26 cellular contexts compared by ENCODE assay signal in genomic region chr17:44602390-44602789, GRCh38. TPM values are rescaled to one million over a fixed set of nuclear protein-coding genes. Genes with fewer than 3 reads are reported as not detected.
DNase-seq lines count a peak whose midpoint lies in the region; ATAC-seq and TF ChIP-seq lines count a peak whose summit lies in the region.
"Had no signal": no experiment of that assay in that cellular context is flagged by ENCODE, and none has a peak within 500 bp of the region (broad histone marks: within the 10 kb centered on the region; RNA-seq: fewer than 3 reads in every experiment).

No MANE protein-coding gene starts in this region.

- H3K4me3 Mint-ChIP-seq in glutamatergic neuron (ENCODE audit: unreplicated experiment): peak overlapping the region; percentile 18
- H3K4me3 Mint-ChIP-seq: CD8-positive, alpha-beta T cell; dendritic cell treated with granulocyte-macrophage colony-stimulating factor and Interleukin-4, amounts not matched to agents 40 ng/mL and 50 ng/mL, for 4 days; HFFc6; stimulated activated naive B cell treated with anti-CD40 and anti-IgM and Interleukin-4, amounts not matched to agents 10 μg/mL and 1 μg/mL and 100 μg/mL, for 72 hours had no signal

- no peaks in the 10 kb centered on the region for H3K4me1 Mint-ChIP-seq in glutamatergic neuron (ENCODE audit: low read depth, unreplicated experiment)
- H3K4me1 Mint-ChIP-seq: stimulated activated naive B cell treated with anti-CD40 and anti-IgM and Interleukin-4, amounts not matched to agents 10 μg/mL and 1 μg/mL and 100 μg/mL, for 72 hours had no signal

- no peak overlapping the region for H3K27ac Mint-ChIP-seq in glutamatergic neuron (ENCODE audit: unreplicated experiment)
- H3K27ac Mint-ChIP-seq: CD8-positive, alpha-beta T cell; dendritic cell treated with granulocyte-macrophage colony-stimulating factor and Interleukin-4, amounts not matched to agents 40 ng/mL and 50 ng/mL, for 4 days; HFFc6; stimulated activated naive B cell treated with anti-CD40 and anti-IgM and Interleukin-4, amounts not matched to agents 10 μg/mL and 1 μg/mL and 100 μg/mL, for 72 hours had no signal

- peaks cover 7% of the 10 kb centered on the region for H3K27me3 Mint-ChIP-seq in glutamatergic neuron (ENCODE audit: unreplicated experiment)

- DNase-seq in DMS53 (lab: John Stamatoyannopoulos, UW) (peak; percentile 26), DMS53 treated with DMSO at 0.1 percent for 48 hours (lab: John Stamatoyannopoulos, UW; ENCODE audit: unreplicated experiment) (no peak), cardiac muscle cell (ENCODE audit: low read depth in 1 of 2, low spot score in 1 of 2) (no peak), Right ventricle myocardium superior (no peak), glutamatergic neuron (no peak), activated T-cell treated with anti-CD3 and anti-CD28 coated beads for 4 hours (no peak), ascending aorta (ENCODE audit: low spot score in 2 of 2) (no peak)
- DNase-seq: activated CD4-positive, alpha-beta T cell treated with anti-CD3 and anti-CD28 coated beads, Interleukin-2, amount 50 U/mL, for 48 hours; activated CD8-positive, alpha-beta memory T cell treated with anti-CD3 and anti-CD28 coated beads, Interleukin-2, amount 50 U/mL, for 48 hours; activated effector memory CD4-positive, alpha-beta T cell treated with anti-CD3 and anti-CD28 coated beads, Interleukin-2, amount 50 U/mL, for 16 hours; CD8-positive, alpha-beta T cell; HFFc6; kidney; MV-4-11; NCI-H2227 treated with DMSO at 0.1 percent for 48 hours; nucleus accumbens; stimulated activated naive B cell treated with anti-CD40 and anti-IgM and Interleukin-4, amounts not matched to agents 10 μg/mL and 1 μg/mL and 100 μg/mL, for 72 hours had no signal

- no peaks in the 10 kb centered on the region for H3K27me3 ChIP-seq in cardiac muscle cell
- no peaks in the 10 kb centered on the region for H3K27me3 ChIP-seq in ascending aorta

- intact Hi-C loops in Right ventricle myocardium superior (cut with DNase I) (no loop called here), ascending aorta (cut with DNase I) (no loop called here)

- no peaks in the 10 kb centered on the region for H3K36me3 Mint-ChIP-seq in glutamatergic neuron (ENCODE audit: unreplicated experiment)
- H3K36me3 Mint-ChIP-seq: CD8-positive, alpha-beta T cell; stimulated activated naive B cell treated with anti-CD40 and anti-IgM and Interleukin-4, amounts not matched to agents 10 μg/mL and 1 μg/mL and 100 μg/mL, for 72 hours had no signal

- H3K4me1 ChIP-seq in cardiac muscle cell (ENCODE audit: low read depth): peaks cover 13% of the 10 kb centered on the region
- H3K4me1 ChIP-seq in ascending aorta: peaks cover 7 to 11% of the 10 kb centered on the region in 2 donors
- H3K4me1 ChIP-seq: lower lobe of right lung had no signal

- H3K9me3 Mint-ChIP-seq in glutamatergic neuron (ENCODE audit: unreplicated experiment): no peaks in the 10 kb centered on the region
- H3K9me3 Mint-ChIP-seq: CD8-positive, alpha-beta T cell; dendritic cell treated with granulocyte-macrophage colony-stimulating factor and Interleukin-4, amounts not matched to agents 40 ng/mL and 50 ng/mL, for 4 days; HFFc6; stimulated activated naive B cell treated with anti-CD40 and anti-IgM and Interleukin-4, amounts not matched to agents 10 μg/mL and 1 μg/mL and 100 μg/mL, for 72 hours had no signal

- H3K27ac ChIP-seq in cardiac muscle cell (peak overlapping the region; percentile 38), ascending aorta (peak overlapping the region in 1 of 2 donors; percentile 4)
- H3K27ac ChIP-seq: 22Rv1, lower lobe of right lung, thoracic aorta, VCaP had no signal

- no peak for ATAC-seq in Right ventricle myocardium superior (ENCODE audit: poor library complexity)
- ATAC-seq in HG02840 (IDR thresholded peaks at IDR 0.05; ENCODE audit: low FRiP score, unreplicated experiment): no peak
- ATAC-seq: CD8-positive, alpha-beta T cell; SK-N-SH treated with all-trans-retinoic acid at 6 μM for 48 hours; stimulated activated naive B cell treated with anti-CD40 and anti-IgM and Interleukin-4, amounts not matched to agents 10 μg/mL and 1 μg/mL and 100 μg/mL, for 72 hours had no signal

- H3K9me3 ChIP-seq in cardiac muscle cell (ENCODE audit: low read depth) (no peaks in the 10 kb centered on the region), ascending aorta (no peaks in the 10 kb centered on the region)
- H3K9me3 ChIP-seq: lower lobe of right lung, thoracic aorta had no signal

- H3K4me3 ChIP-seq in cardiac muscle cell (no peak overlapping the region), ascending aorta (no peak overlapping the region)
- H3K4me3 ChIP-seq: lower lobe of right lung, smooth muscle cell, thoracic aorta had no signal

- H3K36me3 ChIP-seq in cardiac muscle cell (no peaks in the 10 kb centered on the region), ascending aorta (no peaks in the 10 kb centered on the region)
- H3K36me3 ChIP-seq: lower lobe of right lung, thoracic aorta had no signal

- TF ChIP-seq CTCF in cardiac muscle cell (IDR thresholded peaks at IDR 0.05; ENCODE audit: low read depth, low read length) (no peak), glutamatergic neuron (IDR thresholded peaks at IDR 0.05; ENCODE audit: partially characterized antibody, unreplicated experiment) (no peak), ascending aorta (IDR thresholded peaks at IDR 0.05) (no peak)

RNA-seq across cellular contexts. Expression of gene FZD2, which starts 45.1 kb away (rescaled TPM):
- 47.1 and 47.4 TPM in 2 replicates for total RNA-seq in cardiac muscle cell
- polyA plus RNA-seq in cardiac muscle cell: 51.5 and 63.4 TPM in 2 replicates
- total RNA-seq in Right ventricle myocardium superior: 2.6 TPM
- total RNA-seq in glutamatergic neuron (ENCODE audit: unreplicated experiment): 1.3 TPM
- 32.7 TPM for total RNA-seq in ascending aorta
- total RNA-seq: CD8-positive, alpha-beta T cell had no signal

RNA-seq across cellular contexts. Expression of gene MEIOC, which starts 53.9 kb away (rescaled TPM):
- total RNA-seq in cardiac muscle cell (0.21 and 0.46 TPM in 2 replicates), Right ventricle myocardium superior (not detected), glutamatergic neuron (ENCODE audit: unreplicated experiment) (not detected), ascending aorta (not detected)
- polyA plus RNA-seq in cardiac muscle cell: 1.1 and 2.3 TPM in 2 replicates
- total RNA-seq: CD8-positive, alpha-beta T cell; HT-29; lower lobe of right lung; smooth muscle cell; thoracic aorta had no signal
- polyA plus RNA-seq: smooth muscle cell had no signal
